In genomic region chr1:31778763-31779488, GRCh38 we compare ENCODE assay signal across 24 cellular contexts. TPM values are rescaled to one million over a fixed set of nuclear protein-coding genes. Genes with fewer than 3 reads are reported as not detected.
"Had no signal": no experiment of that assay in that cellular context is flagged by ENCODE, and none has a peak within 500 bp of the region (broad histone marks: within the 10 kb centered on the region; RNA-seq: fewer than 3 reads in every experiment).

No MANE protein-coding gene starts in this region.

- DNase-seq: activated CD4-positive, CD25-positive, alpha-beta regulatory T cell treated with anti-CD3 and anti-CD28 coated beads, Interleukin-2, amount 50 U/mL, for 72 hours; activated CD8-positive, alpha-beta memory T cell treated with anti-CD3 and anti-CD28 coated beads, Interleukin-2, amount 10 ng/mL, durations not matched to agents 7 days and 5 days; activated CD8-positive, alpha-beta T cell treated with anti-CD3 and anti-CD28 coated beads, Interleukin-2, amount 10 ng/mL, durations not matched to agents 7 days and 5 days; activated naive CD4-positive, alpha-beta T cell; activated T-cell treated with anti-CD3 and anti-CD28 coated beads, Interleukin-2, amount 50 U/mL, for 48 hours; colonic mucosa; effector CD8-positive, alpha-beta T cell; gastrocnemius medialis; glutamatergic neuron; left lung; mucosa of descending colon; right cardiac atrium; stimulated activated naive CD8-positive, alpha-beta T cell treated with anti-CD3 and anti-CD28 coated beads, Interleukin-15, Interleukin-2, amounts not matched to agents 100 U/mL and 50 U/mL, for 24 hours; T-helper 2 cell; testis; transverse colon had no signal

- ATAC-seq: activated CD8-positive, alpha-beta memory T cell treated with anti-CD3 and anti-CD28 coated beads, Interleukin-2, amount 10 ng/mL, durations not matched to agents 7 days and 5 days; activated CD8-positive, alpha-beta T cell treated with anti-CD3 and anti-CD28 coated beads, Interleukin-2, amount 10 ng/mL, durations not matched to agents 7 days and 5 days; activated naive CD4-positive, alpha-beta T cell treated with anti-CD3 and anti-CD28 coated beads, Interleukin-2, amount 50 U/mL, for 72 hours; gastrocnemius medialis; left lung; mucosa of descending colon; natural killer cell treated with Interleukin-12 subunit alpha and Interleukin-12 subunit beta and Interleukin-15 and Interleukin-18, amount 100 ng/mL, for 72 hours; right cardiac atrium; stimulated activated naive CD8-positive, alpha-beta T cell treated with anti-CD3 and anti-CD28 coated beads, Interleukin-15, Interleukin-2, amounts not matched to agents 100 U/mL and 50 U/mL, for 24 hours had no signal

- H3K27ac ChIP-seq: breast epithelium, colonic mucosa, epithelial cell of prostate, gastrocnemius medialis, left lung, spleen, testis, transverse colon had no signal

- FAIRE-seq: endometrium, islet of Langerhans had no signal

- H3K9me3 ChIP-seq: breast epithelium, colonic mucosa, gastrocnemius medialis, left lung, mucosa of descending colon, spleen, testis, transverse colon had no signal

- H3K4me1 ChIP-seq: breast epithelium, colonic mucosa, gastrocnemius medialis, transverse colon had no signal

- H3K4me3 ChIP-seq: breast epithelium, colonic mucosa, gastrocnemius medialis, left lung, lung, mucosa of descending colon, spleen, testis, transverse colon had no signal

- H3K27me3 ChIP-seq: testis had no signal

RNA-seq across cellular contexts. Expression of gene SPOCD1, which starts 36.9 kb away (rescaled TPM):
- total RNA-seq: activated CD8-positive, alpha-beta memory T cell treated with anti-CD3 and anti-CD28 coated beads, Interleukin-2, amount 10 ng/mL, durations not matched to agents 7 days and 5 days; activated CD8-positive, alpha-beta T cell treated with anti-CD3 and anti-CD28 coated beads, Interleukin-2, amount 10 ng/mL, durations not matched to agents 7 days and 5 days; gastrocnemius medialis; natural killer cell treated with Interleukin-12 subunit alpha and Interleukin-12 subunit beta and Interleukin-15 and Interleukin-18, amount 100 ng/mL, for 72 hours had no signal
